Comparison of ENCODE assay signal across 19 cellular contexts in genomic region chr17:2609091-2609490, GRCh38. TPM values are rescaled to one million over a fixed set of nuclear protein-coding genes. Genes with fewer than 3 reads are reported as not detected.
DNase-seq lines count a peak whose midpoint lies in the region; ATAC-seq and TF ChIP-seq lines count a peak whose summit lies in the region.
"Had no signal": no experiment of that assay in that cellular context is flagged by ENCODE, and none has a peak within 500 bp of the region (broad histone marks: within the 10 kb centered on the region; RNA-seq: fewer than 3 reads in every experiment).

No MANE protein-coding gene starts in this region.

- peaks cover 66% of the 10 kb centered on the region for H3K4me1 ChIP-seq in CD4-positive, CD25-positive, alpha-beta regulatory T cell (ENCODE audit: control insufficient read depth, insufficient read depth, low read length, poor library complexity, severe bottlenecking)
- H3K4me1 ChIP-seq in endodermal cell (ENCODE audit: control insufficient read depth, insufficient read depth, low read length), result peaks cover 5% of the 10 kb centered on the region

- CTCF ChIA-PET in RWPE1 (lab: Yijun Ruan, JAX), result no interaction called here

- H3K4me1 Mint-ChIP-seq in CD4-positive, CD25-positive, alpha-beta regulatory T cell, result peaks cover 35 to 83% (median 48%) of the 10 kb centered on the region in 4 donors
- H3K4me1 Mint-ChIP-seq in endodermal cell (peaks cover 32% of the 10 kb centered on the region), nephron progenitor cell (peaks cover 27% of the 10 kb centered on the region)

- no peak overlapping the region for H3K9ac ChIP-seq in endodermal cell (ENCODE audit: extremely low read depth, low read length, poor library complexity, severe bottlenecking)
- H3K9ac ChIP-seq: BLaER1, KMS-11 had no signal

- peaks cover 8% of the 10 kb centered on the region for H3K36me3 ChIP-seq in CD4-positive, CD25-positive, alpha-beta regulatory T cell (ENCODE audit: control insufficient read depth, insufficient read depth, low read length)
- H3K36me3 ChIP-seq in endodermal cell (ENCODE audit: control insufficient read depth, insufficient read depth, low read length), result peaks cover 30% of the 10 kb centered on the region

- H3K36me3 Mint-ChIP-seq in CD4-positive, CD25-positive, alpha-beta regulatory T cell, result peaks cover 8% of the 10 kb centered on the region
- H3K36me3 Mint-ChIP-seq in endodermal cell (ENCODE audit: low read depth), result peaks cover 13% of the 10 kb centered on the region
- H3K36me3 Mint-ChIP-seq in nephron progenitor cell (ENCODE audit: low read depth), result peaks cover 34% of the 10 kb centered on the region

- no peak for DNase-seq in CD4-positive, CD25-positive, alpha-beta regulatory T cell
- DNase-seq in RWPE1 (ENCODE audit: low spot score) (no peak), endodermal cell (no peak), nephron progenitor cell (no peak), NCI-H774 (lab: John Stamatoyannopoulos, UW) (no peak), MV-4-11 (lab: John Stamatoyannopoulos, UW) (no peak)
- DNase-seq in effector CD8-positive, alpha-beta T cell (lab: John Stamatoyannopoulos, UW), result no peak
- DNase-seq in stimulated activated CD4-positive, alpha-beta T cell treated with anti-CD3 and anti-CD28 coated beads, Interleukin-4, amount 100 ng/mL, for 1 hour, result no peak
- DNase-seq: DMS 273 treated with DMSO at 0.1 percent for 48 hours; GDM1; NCI-H1048; NCI-H1436 treated with DMSO at 0.1 percent for 48 hours; NCI-H2029 treated with DMSO at 0.1 percent for 48 hours; NCI-H524; NK-92 treated with Interleukin-12 subunit alpha and Interleukin-12 subunit beta, amount 100 ng/mL, for 24 hours; SHP77 treated with DMSO at 0.1 percent for 48 hours had no signal

- WGBS in endodermal cell (ENCODE audit: insufficient coverage in 1 of 2, insufficient read length in 1 of 2), 2 experiments, result 89 to 96% methylated on average over 3 to 7 of the region's 7 CpGs

- H3K4me3 Mint-ChIP-seq in CD4-positive, CD25-positive, alpha-beta regulatory T cell, result peak overlapping the region in 1 of 4 donors; percentile 76
- H3K4me3 Mint-ChIP-seq in endodermal cell (no peak overlapping the region), nephron progenitor cell (no peak overlapping the region)

- H3K27me3 Mint-ChIP-seq in CD4-positive, CD25-positive, alpha-beta regulatory T cell, result no peaks in the 10 kb centered on the region
- H3K27me3 Mint-ChIP-seq in endodermal cell (ENCODE audit: insufficient read depth) (no peaks in the 10 kb centered on the region), nephron progenitor cell (ENCODE audit: low read depth, poor library complexity) (no peaks in the 10 kb centered on the region)

- ATAC-seq in CD4-positive, CD25-positive, alpha-beta regulatory T cell (ENCODE audit: low read depth in 2 of 2), result no peak
- ATAC-seq: HepG2 had no signal

- TF ChIP-seq CTCF in RWPE1 (conservative IDR thresholded peaks at IDR 0.05; ENCODE audit: low read depth) (no peak), endodermal cell (conservative IDR thresholded peaks at IDR 0.05) (peak; percentile 18), nephron progenitor cell (IDR thresholded peaks at IDR 0.05) (no peak)

- no peak overlapping the region for H3K4me3 ChIP-seq in CD4-positive, CD25-positive, alpha-beta regulatory T cell (ENCODE audit: low read depth, low read length)
- H3K4me3 ChIP-seq in endodermal cell (ENCODE audit: low read length), result no peak overlapping the region
- H3K4me3 ChIP-seq: BLaER1 had no signal

- H3K27ac ChIP-seq in CD4-positive, CD25-positive, alpha-beta regulatory T cell (ENCODE audit: insufficient read depth, low read length, poor library complexity, severe bottlenecking), result peak overlapping the region; percentile 5
- H3K27ac ChIP-seq in RWPE1, result peak overlapping the region; percentile 29; the same call in 1 of the 2 replicates
- no peak overlapping the region for H3K27ac ChIP-seq in endodermal cell (ENCODE audit: low read depth, low read length)
- H3K27ac ChIP-seq: BLaER1, KMS-11 had no signal

- H3K27me3 ChIP-seq in CD4-positive, CD25-positive, alpha-beta regulatory T cell (ENCODE audit: control insufficient read depth, insufficient read depth, low read length), result no peaks in the 10 kb centered on the region
- H3K27me3 ChIP-seq in endodermal cell (ENCODE audit: control insufficient read depth, insufficient read depth, low read length, poor library complexity, severe bottlenecking), result no peaks in the 10 kb centered on the region
- H3K27me3 ChIP-seq: BLaER1 had no signal

- no peak overlapping the region for H3K27ac Mint-ChIP-seq in CD4-positive, CD25-positive, alpha-beta regulatory T cell
- peak overlapping the region; percentile 1 for H3K27ac Mint-ChIP-seq in endodermal cell
- peak overlapping the region; percentile 74 for H3K27ac Mint-ChIP-seq in nephron progenitor cell

- POLR2A ChIA-PET in RWPE1 (lab: Yijun Ruan, JAX; ENCODE audit: low non-redundant PET), result no interaction called here

- no peaks in the 10 kb centered on the region for H3K9me3 ChIP-seq in CD4-positive, CD25-positive, alpha-beta regulatory T cell (ENCODE audit: control insufficient read depth in 2 of 2, low read length in 2 of 2)
- H3K9me3 ChIP-seq in endodermal cell (ENCODE audit: control insufficient read depth, low read length), result no peaks in the 10 kb centered on the region
- H3K9me3 ChIP-seq: BLaER1 had no signal

- no peaks in the 10 kb centered on the region for H3K9me3 Mint-ChIP-seq in CD4-positive, CD25-positive, alpha-beta regulatory T cell
- H3K9me3 Mint-ChIP-seq in endodermal cell, result no peaks in the 10 kb centered on the region
- no peaks in the 10 kb centered on the region for H3K9me3 Mint-ChIP-seq in nephron progenitor cell

RNA-seq across cellular contexts. Expression of gene PAFAH1B1, which starts 15.6 kb away (rescaled TPM):
- 174 TPM for total RNA-seq in CD4-positive, CD25-positive, alpha-beta regulatory T cell
- polyA plus RNA-seq in CD4-positive, CD25-positive, alpha-beta regulatory T cell, result 10 to 100 TPM; 20.6 to 39.7 (median 27.3) TPM
- 100 to 1,000 TPM; 157 to 200 TPM for total RNA-seq in endodermal cell
- polyA plus RNA-seq in endodermal cell (2013, experiment 1 of 2), result 177 TPM
- 172 TPM for polyA plus RNA-seq in endodermal cell (2013, experiment 2 of 2)

Comparison
In these comparisons a context has a peak if more than half of its experiments do, and no peak if none do; other contexts are left out.
1. H3K27ac Mint-ChIP-seq: peak in endodermal cell (single experiment) and nephron progenitor cell (single experiment); none in CD4-positive, CD25-positive, alpha-beta regulatory T cell (0 of 3).